In genomic region chr22:46627806-46628482, GRCh38 we compare ENCODE assay signal across 13 cellular contexts.
"Had no signal": no experiment of that assay in that cellular context is flagged by ENCODE, and none has a peak within 500 bp of the region (broad histone marks: within the 10 kb centered on the region; RNA-seq: fewer than 3 reads in every experiment).

No MANE protein-coding gene starts in this region.

- H3K4me2 ChIP-seq: neural progenitor cell had no signal

- H3K9me3 ChIP-seq: left lung, stomach, vagina had no signal

- H3K9ac ChIP-seq: neural progenitor cell, parathyroid adenoma had no signal

- H3K27ac ChIP-seq: left lung, neural progenitor cell, parathyroid adenoma, stomach had no signal

- H3K4me3 ChIP-seq: left lung, neural progenitor cell, stomach, vagina had no signal

- H3K4me1 ChIP-seq: neural progenitor cell, parathyroid adenoma had no signal

- ATAC-seq: left lung had no signal

- DNase-seq: activated CD4-positive, alpha-beta memory T cell treated with anti-CD3 and anti-CD28 coated beads, Interleukin-2, amount 10 ng/mL, durations not matched to agents 7 days and 5 days; activated CD4-positive, CD25-positive, alpha-beta regulatory T cell treated with anti-CD3 and anti-CD28 coated beads, Interleukin-2, amount 50 U/mL, for 72 hours; activated gamma-delta T cell; activated naive CD8-positive, alpha-beta T cell treated with anti-CD3 and anti-CD28 coated beads for 36 hours; activated T-cell treated with anti-CD3 and anti-CD28 coated beads, Interleukin-2, amount 50 U/mL, for 48 hours; hypothalamus; retina; stimulated activated CD4-positive, alpha-beta T cell treated with anti-CD3 and anti-CD28 coated beads, Interleukin-4, amount 100 ng/mL, for 4 hours; stomach had no signal

- H3K36me3 ChIP-seq: neural progenitor cell had no signal

- H3K27me3 ChIP-seq: left lung, neural progenitor cell, stomach, vagina had no signal

- H2AFZ ChIP-seq: neural progenitor cell, parathyroid adenoma had no signal
